In genomic region chr3:177286034-177286433, GRCh38 we compare ENCODE assay signal across 13 cellular contexts.
DNase-seq lines count a peak whose midpoint lies in the region; ATAC-seq and TF ChIP-seq lines count a peak whose summit lies in the region.
"Had no signal": no experiment of that assay in that cellular context is flagged by ENCODE, and none has a peak within 500 bp of the region (broad histone marks: within the 10 kb centered on the region; RNA-seq: fewer than 3 reads in every experiment).

No MANE protein-coding gene starts in this region.

- WGBS in lower leg skin, 2 donors = 76 to 84% methylated on average over 2 of the region's 2 CpGs

- ATAC-seq in GM21737 (IDR thresholded peaks at IDR 0.05; ENCODE audit: unreplicated experiment) (no peak), GM21529 (IDR thresholded peaks at IDR 0.05; ENCODE audit: unreplicated experiment) (no peak), GM18868 (IDR thresholded peaks at IDR 0.05; ENCODE audit: unreplicated experiment) (no peak)
- ATAC-seq: effector memory CD8-positive, alpha-beta T cell; gastrocnemius medialis had no signal

- TF ChIP-seq POLR2A in lower leg skin (IDR thresholded peaks at IDR 0.05) = no peak

- H3K27ac ChIP-seq in RWPE1 = no peak overlapping the region
- H3K27ac ChIP-seq: gastrocnemius medialis, prostate gland had no signal

- CTCF ChIA-PET in RWPE1 (lab: Yijun Ruan, JAX) = no interaction called here

- POLR2A ChIA-PET in RWPE1 (lab: Yijun Ruan, JAX; ENCODE audit: low non-redundant PET) = no interaction called here

- DNase-seq in A172 (ENCODE audit: low spot score) (peak; percentile 52), HPDE6-E6E7 (ENCODE audit: extremely low spot score) (peak; percentile 80), RWPE1 (ENCODE audit: low spot score) (peak; percentile 79), kidney tubule cell (ENCODE audit: low spot score) (peak; percentile 99), lower leg skin (ENCODE audit: low spot score in 2 of 2) (no peak)
- DNase-seq: activated B cell treated with CpG ODN at 0.5 μM for 24 hours; effector memory CD8-positive, alpha-beta T cell; gastrocnemius medialis; NCI-H146 had no signal

- TF ChIP-seq CTCF in RWPE1 (conservative IDR thresholded peaks at IDR 0.05; ENCODE audit: low read depth) (no peak), lower leg skin (IDR thresholded peaks at IDR 0.05) (no peak)

- H3K4me3 ChIP-seq in lower leg skin (ENCODE audit: low read depth, poor library complexity, severe bottlenecking) = no peak overlapping the region
- H3K4me3 ChIP-seq: gastrocnemius medialis, prostate gland had no signal

- intact Hi-C loops in lower leg skin (cut with DNase I; ENCODE audit: low total_unique reads) = no loop called here

Comparison
In these comparisons a context has a peak if more than half of its experiments do, and no peak if none do; other contexts are left out.
1. DNase-seq: peak in A172 (single experiment), HPDE6-E6E7 (single experiment), RWPE1 (single experiment) and kidney tubule cell (single experiment); none in lower leg skin (0 of 2).